ENCODE assay signal across 11 cellular contexts in genomic region chr17:47652570-47652969, GRCh38. TPM values are rescaled to one million over a fixed set of nuclear protein-coding genes. Genes with fewer than 3 reads are reported as not detected.
DNase-seq lines count a peak whose midpoint lies in the region; ATAC-seq and TF ChIP-seq lines count a peak whose summit lies in the region.
"Had no signal": no experiment of that assay in that cellular context is flagged by ENCODE, and none has a peak within 500 bp of the region (broad histone marks: within the 10 kb centered on the region; RNA-seq: fewer than 3 reads in every experiment).

No MANE protein-coding gene starts in this region.

- no peaks in the 10 kb centered on the region for H3K27me3 Mint-ChIP-seq in central memory CD8-positive, alpha-beta T cell
- H3K27me3 Mint-ChIP-seq in nephron (ENCODE audit: low read depth): peaks cover 3% of the 10 kb centered on the region

- H3K36me3 Mint-ChIP-seq in central memory CD8-positive, alpha-beta T cell (ENCODE audit: insufficient read depth): peaks cover 63% of the 10 kb centered on the region
- H3K36me3 Mint-ChIP-seq in nephron (ENCODE audit: low read depth): peaks cover 54% of the 10 kb centered on the region

- peak overlapping the region; percentile 19 for H3K27ac Mint-ChIP-seq in central memory CD8-positive, alpha-beta T cell (ENCODE audit: low read depth)
- no peak overlapping the region for H3K27ac Mint-ChIP-seq in nephron

- H2AFZ ChIP-seq in GM23248 (no peak overlapping the region), PC-3 (ENCODE audit: low read length) (no peak overlapping the region)

- no peak for ATAC-seq in PC-3
- ATAC-seq in central memory CD8-positive, alpha-beta T cell (replicated peaks; ENCODE audit: extremely low read depth, poor library complexity, severe bottlenecking): no peak

- H3K4me1 ChIP-seq in GM23248 (ENCODE audit: insufficient read depth): peaks cover 43% of the 10 kb centered on the region
- peaks cover 45% of the 10 kb centered on the region for H3K4me1 ChIP-seq in PC-3 (ENCODE audit: insufficient read depth, low read length)
- H3K4me1 ChIP-seq in transverse colon: peaks cover 22 to 53% (median 28%) of the 10 kb centered on the region in 4 donors

- H3K79me2 ChIP-seq in GM23248 (ENCODE audit: insufficient read depth): peaks cover 83% of the 10 kb centered on the region
- peaks cover 77% of the 10 kb centered on the region for H3K79me2 ChIP-seq in PC-3 (ENCODE audit: low read length)

- TF ChIP-seq CTCF in PC-3 (conservative IDR thresholded peaks at IDR 0.05; ENCODE audit: low read depth, low read length) (no peak), nephron (IDR thresholded peaks at IDR 0.05; ENCODE audit: unreplicated experiment in 3 of 3) (no peak), transverse colon (IDR thresholded peaks at IDR 0.05) (no peak)

- no peaks in the 10 kb centered on the region for H3K9me3 ChIP-seq in GM23248 (ENCODE audit: low read depth)
- H3K9me3 ChIP-seq in PC-3 (ENCODE audit: low read length): no peaks in the 10 kb centered on the region
- H3K9me3 ChIP-seq in transverse colon: no peaks in the 10 kb centered on the region

- POLR2A ChIA-PET in PC-3 (lab: Charles Lee; ENCODE audit: unreplicated experiment): interaction anchor here (0.6 kb wide), 1 partner anchor 528 kb away, joined by 6 read pairs; no protein-coding TSS in a partner anchor

- no peaks in the 10 kb centered on the region for H3K9me3 Mint-ChIP-seq in central memory CD8-positive, alpha-beta T cell
- no peaks in the 10 kb centered on the region for H3K9me3 Mint-ChIP-seq in nephron

- CTCF ChIA-PET in PC-3 (lab: Charles Lee): no interaction called here

- H3K9ac ChIP-seq in GM23248 (no peak overlapping the region), PC-3 (ENCODE audit: low read length) (no peak overlapping the region)

- H3K27ac ChIP-seq in GM23248 (no peak overlapping the region), PC-3 (ENCODE audit: low read length) (no peak overlapping the region), transverse colon (no peak overlapping the region)
- H3K27ac ChIP-seq: cardiac muscle cell had no signal

- peak overlapping the region; percentile 97; the same call in 1 of the 2 replicates for H3K4me3 ChIP-seq in GM23248
- peak overlapping the region; percentile 84 for H3K4me3 ChIP-seq in PC-3 (ENCODE audit: low read length)
- no peak overlapping the region for H3K4me3 ChIP-seq in transverse colon
- H3K4me3 ChIP-seq: cardiac muscle cell had no signal

- H3K27me3 ChIP-seq in GM23248 (replicated peaks; ENCODE audit: insufficient read depth): no peaks in the 10 kb centered on the region
- H3K27me3 ChIP-seq in PC-3 (ENCODE audit: low read length): no peaks in the 10 kb centered on the region
- H3K27me3 ChIP-seq in transverse colon: no peaks in the 10 kb centered on the region
- H3K27me3 ChIP-seq: cardiac muscle cell had no signal

- DNase-seq in GM23248 (peak; percentile 43), PC-3 (no peak), hippocampal formation (lab: John Stamatoyannopoulos, UW) (no peak), foreskin melanocyte (no peak), C1 segment of cervical spinal cord (lab: John Stamatoyannopoulos, UW) (no peak), transverse colon (no peak)
- DNase-seq in central memory CD8-positive, alpha-beta T cell (ENCODE audit: low spot score in 2 of 2): no peak
- DNase-seq: GDM1, NCI-H1694 had no signal

- H3K36me3 ChIP-seq in GM23248 (ENCODE audit: low read depth): peaks cover 50% of the 10 kb centered on the region
- H3K36me3 ChIP-seq in PC-3 (ENCODE audit: low read depth, low read length): peaks cover 61% of the 10 kb centered on the region
- H3K36me3 ChIP-seq in transverse colon: peaks cover 0 to 49% (median 24%) of the 10 kb centered on the region in 4 donors

- no peaks in the 10 kb centered on the region for H3K9me2 ChIP-seq in GM23248 (ENCODE audit: insufficient read depth)
- no peaks in the 10 kb centered on the region for H3K9me2 ChIP-seq in PC-3 (replicated peaks; ENCODE audit: low read length)

- peaks cover 43% of the 10 kb centered on the region for H3F3A ChIP-seq in GM23248 (ENCODE audit: insufficient read depth)
- H3F3A ChIP-seq in PC-3 (ENCODE audit: low read length, unreplicated experiment): no peaks in the 10 kb centered on the region

- peak overlapping the region; percentile 96 for H3K4me2 ChIP-seq in GM23248 (ENCODE audit: unreplicated experiment)
- H3K4me2 ChIP-seq in PC-3 (ENCODE audit: low read length): peak overlapping the region; percentile 93

- WGBS in GM23248 (ENCODE audit: low coverage in 1 of 2, low lambda C conversion rate in 2 of 2, missing lambda C conversion rate in 2 of 2), 2 experiments: 97% methylated on average over 6 of the region's 6 CpGs
- WGBS in transverse colon (ENCODE audit: low coverage in 1 of 2), 2 donors: 89 to 90% methylated on average over 4 to 6 of the region's 6 CpGs

- no TSS peak for BruUV-seq in PC-3 (replicated peaks; lab: Mats Ljungman, UMichigan)

- no peak overlapping the region for H3K4me3 Mint-ChIP-seq in central memory CD8-positive, alpha-beta T cell
- peak overlapping the region; percentile 21 to 93 (median 60) for H3K4me3 Mint-ChIP-seq in nephron

- TF ChIP-seq EP300 in transverse colon (IDR thresholded peaks at IDR 0.05; ENCODE audit: low read depth): no peak

- intact Hi-C loops in PC-3 (cut with micrococcal nuclease) (no loop called here), transverse colon (cut with DNase I; ENCODE audit: low total_unique reads) (no loop called here)

- peaks cover 14% of the 10 kb centered on the region for H4K20me1 ChIP-seq in GM23248 (ENCODE audit: insufficient read depth)
- H4K20me1 ChIP-seq in PC-3 (ENCODE audit: low read length): peaks cover 53% of the 10 kb centered on the region

- in situ Hi-C loops in GM23248 (cut with MboI): no loop called here
- in situ Hi-C loops in transverse colon (cut with MboI; ENCODE audit: low pct_ligation_motif_present in 1 of 4, low pct_unique_long_range_greater_than_20kb in 1 of 4, low sequenced_read_pairs in 3 of 4): no loop called here

- peaks cover 55% of the 10 kb centered on the region for H3K4me1 Mint-ChIP-seq in central memory CD8-positive, alpha-beta T cell
- H3K4me1 Mint-ChIP-seq in nephron: peaks cover 30% of the 10 kb centered on the region

- TF ChIP-seq POLR2A in transverse colon (IDR thresholded peaks at IDR 0.05): no peak

RNA-seq across cellular contexts. Expression of gene KPNB1, which starts 2.9 kb away (rescaled TPM):
- total RNA-seq in GM23248 (2014; rRNA removed; shearing (Covaris generic)): 421 and 423 TPM in 2 replicates
- polyA plus RNA-seq in GM23248 (2016; fragmentation: Nextera tagmentation; extraction: Ambion mirVana): 54.5 and 59.5 TPM in 2 replicates
- total RNA-seq in PC-3 (2014; rRNA removed) (390 and 437 TPM in 2 replicates), transverse colon (100 to 1,000 TPM in 3 of 4 donors, 10 to 100 TPM in 1; 39.2 to 176 (median 133) TPM)

RNA-seq across cellular contexts. Expression of gene TBKBP1, which starts 41.4 kb away (rescaled TPM):
- 12.3 and 25.8 TPM in 2 replicates for total RNA-seq in GM23248 (2014; rRNA removed; shearing (Covaris generic))
- 1.1 and 1.2 TPM in 2 replicates for polyA plus RNA-seq in GM23248 (2016; fragmentation: Nextera tagmentation; extraction: Ambion mirVana)
- total RNA-seq in PC-3 (2014; rRNA removed) (9.0 and 12.8 TPM in 2 replicates), transverse colon (1 to 10 TPM; 1.8 to 6.4 (median 4.4) TPM)

Comparison
In these comparisons a context has a peak if more than half of its experiments do, and no peak if none do; other contexts are left out.
1. H3K4me3 ChIP-seq: peak in GM23248 (single experiment) and PC-3 (single experiment); none in transverse colon (0 of 4).